Comparison of ENCODE assay signal across 1 cellular context in the genomic region with DNA sequence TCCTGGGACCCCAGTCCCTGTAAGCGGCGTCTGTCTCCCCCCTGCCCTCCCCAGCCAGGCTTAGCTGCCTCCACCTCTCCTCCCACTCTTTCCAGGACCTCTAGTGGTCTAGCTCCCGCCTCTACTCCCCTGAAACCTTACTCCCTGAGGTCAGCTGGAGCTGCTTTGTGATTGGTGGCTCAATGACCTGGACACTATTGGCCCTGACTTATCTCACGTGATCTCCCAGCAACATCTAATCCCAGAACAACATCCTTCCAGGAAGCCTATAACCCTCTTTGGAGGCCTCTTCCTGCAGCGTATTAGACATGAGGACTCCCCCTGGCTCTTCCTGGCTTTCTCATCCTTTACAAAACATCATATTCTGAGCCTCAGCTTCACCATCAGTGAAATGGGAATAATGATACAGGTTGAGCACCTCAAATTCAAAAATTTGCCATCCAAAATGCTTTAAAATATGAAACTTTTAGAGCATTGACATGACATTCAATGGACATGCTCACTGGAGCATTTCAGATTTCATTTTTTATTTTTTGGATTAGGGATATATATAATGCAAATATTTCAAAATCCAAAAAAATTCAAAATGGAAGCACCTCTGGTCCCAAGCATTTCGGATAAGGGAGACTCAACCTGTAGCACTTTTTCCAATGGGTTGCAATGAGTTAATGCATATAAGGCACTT.
TF ChIP-seq lines count a peak whose summit lies in the region.

No MANE protein-coding gene starts in this region.

TF ChIP-seq in HepG2, 621 proteins besides CTCF, POLR2A, EP300 and RAD21 (continues in another document):
- TF ChIP-seq KDM6A (CRISPR knock-in tag; IDR thresholded peaks at IDR 0.05; ENCODE audit: low read depth) (no peak), ZNF160 (CRISPR knock-in tag; IDR thresholded peaks at IDR 0.05) (no peak), ZNF264 (CRISPR knock-in tag; IDR thresholded peaks at IDR 0.05) (no peak), CHD4 (IDR thresholded peaks at IDR 0.05; ENCODE audit: borderline replicate concordance, low read length) (peak; percentile 95), DR1 (CRISPR knock-in tag; IDR thresholded peaks at IDR 0.05) (peak; percentile 27; the same call in 1 of the 2 replicates), NR2F6 (IDR thresholded peaks at IDR 0.05) (peak; percentile 46), NR2F6 (CRISPR knock-in tag; IDR thresholded peaks at IDR 0.05) (peak; percentile 54), NFYC (CRISPR knock-in tag; IDR thresholded peaks at IDR 0.05) (peak; percentile 45; the same call in 1 of the 2 replicates), SOX13 (IDR thresholded peaks at IDR 0.05) (no peak), SOX13 (CRISPR knock-in tag; conservative IDR thresholded peaks at IDR 0.05 in 1 of 2, IDR thresholded peaks at IDR 0.05 in 1 of 2) (peak in 1 of 2 experiments; percentile 17; a peak in 1 of 4 replicates), ZNF629 (CRISPR knock-in tag; conservative IDR thresholded peaks at IDR 0.05) (peak; percentile 97), ADNP (CRISPR knock-in tag; IDR thresholded peaks at IDR 0.05) (0 out of 2 replicates have a peak, but pooled peaks have one; percentile 60), KLF6 (CRISPR knock-in tag; IDR thresholded peaks at IDR 0.05) (0 out of 2 replicates have a peak, but pooled peaks have one; percentile 1), ZNF331 (CRISPR knock-in tag; IDR thresholded peaks at IDR 0.05) (0 out of 2 replicates have a peak, but pooled peaks have one; percentile 16), KDM1A (CRISPR knock-in tag; IDR thresholded peaks at IDR 0.05) (peak; percentile 53; the same call in 1 of the 2 replicates), CREB1 (IDR thresholded peaks at IDR 0.05) (no peak), CREB1 (CRISPR knock-in tag; IDR thresholded peaks at IDR 0.05) (no peak), ZMYM4 (CRISPR knock-in tag; IDR thresholded peaks at IDR 0.05) (peak; percentile 34; the same call in 1 of the 2 replicates), SAP130 (CRISPR knock-in tag; IDR thresholded peaks at IDR 0.05; ENCODE audit: low read depth) (peak; percentile 42; the same call in 1 of the 2 replicates), BCL6 (CRISPR knock-in tag; IDR thresholded peaks at IDR 0.05) (peak; percentile 18; the same call in 1 of the 2 replicates), BHLHE40 (IDR thresholded peaks at IDR 0.05; ENCODE audit: low read length) (peak; percentile 83)
- TF ChIP-seq, protein P1, sequence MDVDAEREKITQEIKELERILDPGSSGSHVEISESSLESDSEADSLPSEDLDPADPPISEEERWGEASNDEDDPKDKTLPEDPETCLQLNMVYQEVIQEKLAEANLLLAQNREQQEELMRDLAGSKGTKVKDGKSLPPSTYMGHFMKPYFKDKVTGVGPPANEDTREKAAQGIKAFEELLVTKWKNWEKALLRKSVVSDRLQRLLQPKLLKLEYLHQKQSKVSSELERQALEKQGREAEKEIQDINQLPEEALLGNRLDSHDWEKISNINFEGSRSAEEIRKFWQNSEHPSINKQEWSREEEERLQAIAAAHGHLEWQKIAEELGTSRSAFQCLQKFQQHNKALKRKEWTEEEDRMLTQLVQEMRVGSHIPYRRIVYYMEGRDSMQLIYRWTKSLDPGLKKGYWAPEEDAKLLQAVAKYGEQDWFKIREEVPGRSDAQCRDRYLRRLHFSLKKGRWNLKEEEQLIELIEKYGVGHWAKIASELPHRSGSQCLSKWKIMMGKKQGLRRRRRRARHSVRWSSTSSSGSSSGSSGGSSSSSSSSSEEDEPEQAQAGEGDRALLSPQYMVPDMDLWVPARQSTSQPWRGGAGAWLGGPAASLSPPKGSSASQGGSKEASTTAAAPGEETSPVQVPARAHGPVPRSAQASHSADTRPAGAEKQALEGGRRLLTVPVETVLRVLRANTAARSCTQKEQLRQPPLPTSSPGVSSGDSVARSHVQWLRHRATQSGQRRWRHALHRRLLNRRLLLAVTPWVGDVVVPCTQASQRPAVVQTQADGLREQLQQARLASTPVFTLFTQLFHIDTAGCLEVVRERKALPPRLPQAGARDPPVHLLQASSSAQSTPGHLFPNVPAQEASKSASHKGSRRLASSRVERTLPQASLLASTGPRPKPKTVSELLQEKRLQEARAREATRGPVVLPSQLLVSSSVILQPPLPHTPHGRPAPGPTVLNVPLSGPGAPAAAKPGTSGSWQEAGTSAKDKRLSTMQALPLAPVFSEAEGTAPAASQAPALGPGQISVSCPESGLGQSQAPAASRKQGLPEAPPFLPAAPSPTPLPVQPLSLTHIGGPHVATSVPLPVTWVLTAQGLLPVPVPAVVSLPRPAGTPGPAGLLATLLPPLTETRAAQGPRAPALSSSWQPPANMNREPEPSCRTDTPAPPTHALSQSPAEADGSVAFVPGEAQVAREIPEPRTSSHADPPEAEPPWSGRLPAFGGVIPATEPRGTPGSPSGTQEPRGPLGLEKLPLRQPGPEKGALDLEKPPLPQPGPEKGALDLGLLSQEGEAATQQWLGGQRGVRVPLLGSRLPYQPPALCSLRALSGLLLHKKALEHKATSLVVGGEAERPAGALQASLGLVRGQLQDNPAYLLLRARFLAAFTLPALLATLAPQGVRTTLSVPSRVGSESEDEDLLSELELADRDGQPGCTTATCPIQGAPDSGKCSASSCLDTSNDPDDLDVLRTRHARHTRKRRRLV (CRISPR knock-in tag; IDR thresholded peaks at IDR 0.05), result peak; percentile 81; the same call in 1 of the 2 replicates
- TF ChIP-seq, protein P2, sequence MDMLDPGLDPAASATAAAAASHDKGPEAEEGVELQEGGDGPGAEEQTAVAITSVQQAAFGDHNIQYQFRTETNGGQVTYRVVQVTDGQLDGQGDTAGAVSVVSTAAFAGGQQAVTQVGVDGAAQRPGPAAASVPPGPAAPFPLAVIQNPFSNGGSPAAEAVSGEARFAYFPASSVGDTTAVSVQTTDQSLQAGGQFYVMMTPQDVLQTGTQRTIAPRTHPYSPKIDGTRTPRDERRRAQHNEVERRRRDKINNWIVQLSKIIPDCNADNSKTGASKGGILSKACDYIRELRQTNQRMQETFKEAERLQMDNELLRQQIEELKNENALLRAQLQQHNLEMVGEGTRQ (IDR thresholded peaks at IDR 0.05; ENCODE audit: low read depth, low read length), result peak; percentile 52
- TF ChIP-seq, protein P2 (CRISPR knock-in tag; IDR thresholded peaks at IDR 0.05; ENCODE audit: borderline replicate concordance), result no peak
- TF ChIP-seq, protein P3, sequence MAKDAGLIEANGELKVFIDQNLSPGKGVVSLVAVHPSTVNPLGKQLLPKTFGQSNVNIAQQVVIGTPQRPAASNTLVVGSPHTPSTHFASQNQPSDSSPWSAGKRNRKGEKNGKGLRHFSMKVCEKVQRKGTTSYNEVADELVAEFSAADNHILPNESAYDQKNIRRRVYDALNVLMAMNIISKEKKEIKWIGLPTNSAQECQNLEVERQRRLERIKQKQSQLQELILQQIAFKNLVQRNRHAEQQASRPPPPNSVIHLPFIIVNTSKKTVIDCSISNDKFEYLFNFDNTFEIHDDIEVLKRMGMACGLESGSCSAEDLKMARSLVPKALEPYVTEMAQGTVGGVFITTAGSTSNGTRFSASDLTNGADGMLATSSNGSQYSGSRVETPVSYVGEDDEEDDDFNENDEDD (CRISPR knock-in tag; IDR thresholded peaks at IDR 0.05; ENCODE audit: borderline replicate concordance), result no peak
- TF ChIP-seq, protein P4, sequence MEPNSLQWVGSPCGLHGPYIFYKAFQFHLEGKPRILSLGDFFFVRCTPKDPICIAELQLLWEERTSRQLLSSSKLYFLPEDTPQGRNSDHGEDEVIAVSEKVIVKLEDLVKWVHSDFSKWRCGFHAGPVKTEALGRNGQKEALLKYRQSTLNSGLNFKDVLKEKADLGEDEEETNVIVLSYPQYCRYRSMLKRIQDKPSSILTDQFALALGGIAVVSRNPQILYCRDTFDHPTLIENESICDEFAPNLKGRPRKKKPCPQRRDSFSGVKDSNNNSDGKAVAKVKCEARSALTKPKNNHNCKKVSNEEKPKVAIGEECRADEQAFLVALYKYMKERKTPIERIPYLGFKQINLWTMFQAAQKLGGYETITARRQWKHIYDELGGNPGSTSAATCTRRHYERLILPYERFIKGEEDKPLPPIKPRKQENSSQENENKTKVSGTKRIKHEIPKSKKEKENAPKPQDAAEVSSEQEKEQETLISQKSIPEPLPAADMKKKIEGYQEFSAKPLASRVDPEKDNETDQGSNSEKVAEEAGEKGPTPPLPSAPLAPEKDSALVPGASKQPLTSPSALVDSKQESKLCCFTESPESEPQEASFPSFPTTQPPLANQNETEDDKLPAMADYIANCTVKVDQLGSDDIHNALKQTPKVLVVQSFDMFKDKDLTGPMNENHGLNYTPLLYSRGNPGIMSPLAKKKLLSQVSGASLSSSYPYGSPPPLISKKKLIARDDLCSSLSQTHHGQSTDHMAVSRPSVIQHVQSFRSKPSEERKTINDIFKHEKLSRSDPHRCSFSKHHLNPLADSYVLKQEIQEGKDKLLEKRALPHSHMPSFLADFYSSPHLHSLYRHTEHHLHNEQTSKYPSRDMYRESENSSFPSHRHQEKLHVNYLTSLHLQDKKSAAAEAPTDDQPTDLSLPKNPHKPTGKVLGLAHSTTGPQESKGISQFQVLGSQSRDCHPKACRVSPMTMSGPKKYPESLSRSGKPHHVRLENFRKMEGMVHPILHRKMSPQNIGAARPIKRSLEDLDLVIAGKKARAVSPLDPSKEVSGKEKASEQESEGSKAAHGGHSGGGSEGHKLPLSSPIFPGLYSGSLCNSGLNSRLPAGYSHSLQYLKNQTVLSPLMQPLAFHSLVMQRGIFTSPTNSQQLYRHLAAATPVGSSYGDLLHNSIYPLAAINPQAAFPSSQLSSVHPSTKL (CRISPR knock-in tag; IDR thresholded peaks at IDR 0.05), result 0 out of 2 replicates have a peak, but pooled peaks have one; percentile 7
- TF ChIP-seq, protein P5, sequence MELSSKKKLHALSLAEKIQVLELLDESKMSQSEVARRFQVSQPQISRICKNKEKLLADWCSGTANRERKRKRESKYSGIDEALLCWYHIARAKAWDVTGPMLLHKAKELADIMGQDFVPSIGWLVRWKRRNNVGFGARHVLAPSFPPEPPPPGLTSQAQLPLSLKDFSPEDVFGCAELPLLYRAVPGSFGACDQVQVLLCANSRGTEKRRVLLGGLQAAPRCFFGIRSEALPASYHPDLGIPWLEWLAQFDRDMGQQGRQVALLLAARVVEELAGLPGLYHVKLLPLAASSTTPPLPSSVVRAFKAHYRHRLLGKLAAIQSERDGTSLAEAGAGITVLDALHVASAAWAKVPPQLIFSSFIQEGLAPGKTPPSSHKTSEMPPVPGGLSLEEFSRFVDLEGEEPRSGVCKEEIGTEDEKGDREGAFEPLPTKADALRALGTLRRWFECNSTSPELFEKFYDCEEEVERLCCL (CRISPR knock-in tag; IDR thresholded peaks at IDR 0.05; ENCODE audit: borderline replicate concordance), result no peak
- TF ChIP-seq, protein P6, sequence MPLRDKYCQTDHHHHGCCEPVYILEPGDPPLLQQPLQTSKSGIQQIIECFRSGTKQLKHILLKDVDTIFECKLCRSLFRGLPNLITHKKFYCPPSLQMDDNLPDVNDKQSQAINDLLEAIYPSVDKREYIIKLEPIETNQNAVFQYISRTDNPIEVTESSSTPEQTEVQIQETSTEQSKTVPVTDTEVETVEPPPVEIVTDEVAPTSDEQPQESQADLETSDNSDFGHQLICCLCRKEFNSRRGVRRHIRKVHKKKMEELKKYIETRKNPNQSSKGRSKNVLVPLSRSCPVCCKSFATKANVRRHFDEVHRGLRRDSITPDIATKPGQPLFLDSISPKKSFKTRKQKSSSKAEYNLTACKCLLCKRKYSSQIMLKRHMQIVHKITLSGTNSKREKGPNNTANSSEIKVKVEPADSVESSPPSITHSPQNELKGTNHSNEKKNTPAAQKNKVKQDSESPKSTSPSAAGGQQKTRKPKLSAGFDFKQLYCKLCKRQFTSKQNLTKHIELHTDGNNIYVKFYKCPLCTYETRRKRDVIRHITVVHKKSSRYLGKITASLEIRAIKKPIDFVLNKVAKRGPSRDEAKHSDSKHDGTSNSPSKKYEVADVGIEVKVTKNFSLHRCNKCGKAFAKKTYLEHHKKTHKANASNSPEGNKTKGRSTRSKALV (CRISPR knock-in tag; IDR thresholded peaks at IDR 0.05), result no peak
- TF ChIP-seq, protein P7, sequence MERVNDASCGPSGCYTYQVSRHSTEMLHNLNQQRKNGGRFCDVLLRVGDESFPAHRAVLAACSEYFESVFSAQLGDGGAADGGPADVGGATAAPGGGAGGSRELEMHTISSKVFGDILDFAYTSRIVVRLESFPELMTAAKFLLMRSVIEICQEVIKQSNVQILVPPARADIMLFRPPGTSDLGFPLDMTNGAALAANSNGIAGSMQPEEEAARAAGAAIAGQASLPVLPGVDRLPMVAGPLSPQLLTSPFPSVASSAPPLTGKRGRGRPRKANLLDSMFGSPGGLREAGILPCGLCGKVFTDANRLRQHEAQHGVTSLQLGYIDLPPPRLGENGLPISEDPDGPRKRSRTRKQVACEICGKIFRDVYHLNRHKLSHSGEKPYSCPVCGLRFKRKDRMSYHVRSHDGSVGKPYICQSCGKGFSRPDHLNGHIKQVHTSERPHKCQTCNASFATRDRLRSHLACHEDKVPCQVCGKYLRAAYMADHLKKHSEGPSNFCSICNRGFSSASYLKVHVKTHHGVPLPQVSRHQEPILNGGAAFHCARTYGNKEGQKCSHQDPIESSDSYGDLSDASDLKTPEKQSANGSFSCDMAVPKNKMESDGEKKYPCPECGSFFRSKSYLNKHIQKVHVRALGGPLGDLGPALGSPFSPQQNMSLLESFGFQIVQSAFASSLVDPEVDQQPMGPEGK (CRISPR knock-in tag; IDR thresholded peaks at IDR 0.05), result peak; percentile 53
- TF ChIP-seq, protein P8, sequence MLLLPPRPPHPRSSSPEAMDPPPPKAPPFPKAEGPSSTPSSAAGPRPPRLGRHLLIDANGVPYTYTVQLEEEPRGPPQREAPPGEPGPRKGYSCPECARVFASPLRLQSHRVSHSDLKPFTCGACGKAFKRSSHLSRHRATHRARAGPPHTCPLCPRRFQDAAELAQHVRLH (CRISPR knock-in tag; IDR thresholded peaks at IDR 0.05; ENCODE audit: borderline replicate concordance, low read depth), result 0 out of 2 replicates have a peak, but pooled peaks have one; percentile 18
- TF ChIP-seq, protein P9, sequence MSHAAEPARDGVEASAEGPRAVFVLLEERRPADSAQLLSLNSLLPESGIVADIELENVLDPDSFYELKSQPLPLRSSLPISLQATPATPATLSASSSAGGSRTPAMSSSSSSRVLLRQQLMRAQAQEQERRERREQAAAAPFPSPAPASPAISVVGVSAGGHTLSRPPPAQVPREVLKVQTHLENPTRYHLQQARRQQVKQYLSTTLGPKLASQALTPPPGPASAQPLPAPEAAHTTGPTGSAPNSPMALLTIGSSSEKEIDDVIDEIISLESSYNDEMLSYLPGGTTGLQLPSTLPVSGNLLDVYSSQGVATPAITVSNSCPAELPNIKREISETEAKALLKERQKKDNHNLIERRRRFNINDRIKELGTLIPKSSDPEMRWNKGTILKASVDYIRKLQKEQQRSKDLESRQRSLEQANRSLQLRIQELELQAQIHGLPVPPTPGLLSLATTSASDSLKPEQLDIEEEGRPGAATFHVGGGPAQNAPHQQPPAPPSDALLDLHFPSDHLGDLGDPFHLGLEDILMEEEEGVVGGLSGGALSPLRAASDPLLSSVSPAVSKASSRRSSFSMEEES (CRISPR knock-in tag; IDR thresholded peaks at IDR 0.05), result 0 out of 2 replicates have a peak, but pooled peaks have one; percentile 22
